12 cellular contexts compared by ENCODE assay signal in the genomic region with DNA sequence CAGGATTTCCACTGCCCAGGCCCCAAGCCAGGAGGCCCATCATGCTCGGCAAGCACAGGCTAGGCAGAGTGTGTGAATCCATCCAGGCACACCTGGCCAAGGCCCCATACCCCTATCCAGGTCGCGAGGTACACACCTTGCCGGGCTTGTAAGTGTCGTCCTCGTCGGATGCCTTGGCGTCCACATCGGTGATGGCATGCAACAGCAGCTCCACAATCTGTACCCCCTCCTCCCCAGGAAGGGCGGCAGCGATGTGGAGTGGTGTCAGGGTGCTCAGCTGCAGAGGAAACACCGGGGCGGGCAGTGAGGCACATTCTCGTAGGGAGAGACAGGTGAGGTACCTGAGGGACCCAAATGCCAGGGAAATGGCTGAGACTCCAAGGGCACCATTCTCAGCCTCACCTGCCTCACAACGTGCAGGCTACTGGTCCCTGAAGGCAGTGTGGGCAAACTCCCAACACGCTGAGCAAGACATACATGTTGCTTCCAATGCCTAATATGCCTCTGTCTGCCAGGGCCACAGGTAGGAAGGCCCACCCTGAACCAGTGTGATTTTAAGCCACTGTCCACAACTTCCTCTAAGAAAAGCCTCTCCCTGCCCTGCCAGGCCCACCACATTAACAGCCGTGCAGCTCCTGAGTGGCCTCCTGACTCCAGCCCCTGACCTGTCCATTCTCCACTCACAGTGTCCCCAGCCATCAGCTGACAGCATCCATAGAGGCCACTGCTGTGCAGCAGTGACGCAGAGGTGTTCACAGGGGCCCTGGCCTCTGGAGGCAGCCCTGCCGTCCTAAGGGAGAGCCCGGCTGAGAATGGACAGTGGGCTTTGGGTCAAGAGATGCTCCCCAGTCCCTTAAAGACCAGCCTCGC. TPM values are rescaled to one million over a fixed set of nuclear protein-coding genes. Genes with fewer than 3 reads are reported as not detected.
DNase-seq lines count a peak whose midpoint lies in the region; ATAC-seq and TF ChIP-seq lines count a peak whose summit lies in the region.
"Had no signal": no experiment of that assay in that cellular context is flagged by ENCODE, and none has a peak within 500 bp of the region (broad histone marks: within the 10 kb centered on the region; RNA-seq: fewer than 3 reads in every experiment).

No MANE protein-coding gene starts in this region.

- no peaks in the 10 kb centered on the region for H3K27me3 ChIP-seq in stomach
- H3K27me3 ChIP-seq: spleen had no signal

- H3K27ac Mint-ChIP-seq in activated CD4-positive, alpha-beta memory T cell treated with anti-CD3 and anti-CD28 coated beads for 36 hours, result no peak overlapping the region
- H3K27ac Mint-ChIP-seq: GM23338 had no signal

- H3K4me1 Mint-ChIP-seq in activated CD4-positive, alpha-beta memory T cell treated with anti-CD3 and anti-CD28 coated beads for 36 hours (ENCODE audit: low read depth), result peaks cover 15% of the 10 kb centered on the region
- H3K4me1 Mint-ChIP-seq: GM23338 had no signal

- H3K36me3 ChIP-seq in stomach, result peaks cover 0 to 35% (median 27%) of the 10 kb centered on the region in 4 donors
- H3K36me3 ChIP-seq: WERI-Rb-1 had no signal

- POLR2A ChIA-PET in activated CD4-positive, alpha-beta memory T cell treated with anti-CD3 and anti-CD28 coated beads for 36 hours (lab: Charles Lee), result no interaction called here

- TF ChIP-seq EP300 in stomach (IDR thresholded peaks at IDR 0.05), result no peak

- H3K36me3 Mint-ChIP-seq in activated CD4-positive, alpha-beta memory T cell treated with anti-CD3 and anti-CD28 coated beads for 36 hours, result peaks cover 5% of the 10 kb centered on the region

- no peak for ATAC-seq in left lobe of liver
- no peak for ATAC-seq in GM18861 (IDR thresholded peaks at IDR 0.05; ENCODE audit: unreplicated experiment)

- H3K9me3 Mint-ChIP-seq in activated CD4-positive, alpha-beta memory T cell treated with anti-CD3 and anti-CD28 coated beads for 36 hours, result no peaks in the 10 kb centered on the region
- H3K9me3 Mint-ChIP-seq: GM23338 had no signal

- intact Hi-C loops in activated CD4-positive, alpha-beta memory T cell treated with anti-CD3 and anti-CD28 coated beads for 36 hours (cut with micrococcal nuclease), result loop anchor here (5.0 to 10.0 kb wide), 3 partner anchors 49 to 329 kb away; a partner anchor contains a TSS
- intact Hi-C loops in stomach (cut with DNase I; ENCODE audit: low total_unique reads), result no loop called here

- no peak overlapping the region for H3K4me3 ChIP-seq in stomach
- H3K4me3 ChIP-seq: GM23338, spleen had no signal

- TF ChIP-seq POLR2A in stomach (IDR thresholded peaks at IDR 0.05), result no peak

- no peak for TF ChIP-seq CTCF in stomach (IDR thresholded peaks at IDR 0.05)

- peak; percentile 59 for DNase-seq in activated effector memory CD4-positive, alpha-beta T cell treated with anti-CD3 and anti-CD28 coated beads, Interleukin-2, amount 50 U/mL, for 16 hours
- no peak for DNase-seq in activated effector memory CD4-positive, alpha-beta T cell treated with Interleukin-2 at 50 U/mL for 16 hours
- peak; percentile 3 for DNase-seq in activated CD4-positive, alpha-beta memory T cell treated with anti-CD3 and anti-CD28 coated beads for 36 hours
- DNase-seq in left lobe of liver (ENCODE audit: low spot score) (peak; percentile 38), stomach (peak; percentile 24), HT-29 (ENCODE audit: low spot score) (no peak), T-helper 9 cell (no peak)

- H3K4me1 ChIP-seq in stomach, result peaks cover 0 to 9% (median 3%) of the 10 kb centered on the region in 4 donors

- H3K27me3 Mint-ChIP-seq in activated CD4-positive, alpha-beta memory T cell treated with anti-CD3 and anti-CD28 coated beads for 36 hours, result no peaks in the 10 kb centered on the region

- no peaks in the 10 kb centered on the region for H3K9me3 ChIP-seq in stomach
- H3K9me3 ChIP-seq: spleen had no signal

- no peak overlapping the region for H3K27ac ChIP-seq in stomach
- H3K27ac ChIP-seq: C4-2B, WERI-Rb-1 had no signal

- 94 to 96% (median 96%) methylated on average over 12 to 21 of the region's 21 CpGs for WGBS in stomach, 5 donors

- CTCF ChIA-PET in activated CD4-positive, alpha-beta memory T cell treated with anti-CD3 and anti-CD28 coated beads for 36 hours (lab: Charles Lee), result interaction anchor here (0.6 to 2.5 kb wide), 5 partner anchors 11 to 328 kb away, joined by 3 to 18 read pairs (median 4); a partner anchor contains a TSS

- H3K4me3 Mint-ChIP-seq in activated CD4-positive, alpha-beta memory T cell treated with anti-CD3 and anti-CD28 coated beads for 36 hours, result no peak overlapping the region
- H3K4me3 Mint-ChIP-seq: GM23338 had no signal

RNA-seq across cellular contexts. Expression of a gene that starts 44.9 kb away (rescaled TPM):
- 10 to 100 TPM; 18.4 to 19.1 TPM for total RNA-seq in activated CD4-positive, alpha-beta memory T cell treated with anti-CD3 and anti-CD28 coated beads for 36 hours
- total RNA-seq in left lobe of liver (13.1 TPM), stomach (10 to 100 TPM in 4 of 5 donors, 1 to 10 TPM in 1; 8.3 to 79.4 (median 20.4) TPM)
- polyA plus RNA-seq in stomach, result 1 to 10 TPM; 3.1 to 8.4 (median 5.8) TPM
- 26.5 and 29.5 TPM in 2 replicates for total RNA-seq in HT-29 (2014; rRNA removed; shearing (Covaris generic))

RNA-seq across cellular contexts. Expression of a gene that starts 47.3 kb away (rescaled TPM):
- total RNA-seq in activated CD4-positive, alpha-beta memory T cell treated with anti-CD3 and anti-CD28 coated beads for 36 hours, result 1 to 10 TPM; 4.1 to 4.2 TPM
- total RNA-seq in left lobe of liver, result 2.0 TPM
- total RNA-seq in stomach, result 10 to 100 TPM in 1 of 5 donors, 1 to 10 TPM in 4; 1.3 to 71.5 (median 2.2) TPM
- 1 to 10 TPM; 2.7 to 7.0 (median 6.7) TPM for polyA plus RNA-seq in stomach
- 10.0 and 10.4 TPM in 2 replicates for total RNA-seq in HT-29 (2014; rRNA removed; shearing (Covaris generic))

RNA-seq across cellular contexts. Expression of a gene that starts 55.4 kb away (rescaled TPM):
- total RNA-seq in activated CD4-positive, alpha-beta memory T cell treated with anti-CD3 and anti-CD28 coated beads for 36 hours, result 10 to 100 TPM; 55.2 to 56.0 TPM
- total RNA-seq in left lobe of liver, result 40.6 TPM
- total RNA-seq in stomach, result 100 to 1,000 TPM in 3 of 5 donors, 10 to 100 TPM in 2; 32.7 to 196 (median 145) TPM
- polyA plus RNA-seq in stomach, result 100 to 1,000 TPM in 2 of 3 donors, 10 to 100 TPM in 1; 93.9 to 136 (median 113) TPM
- total RNA-seq in HT-29 (2014; rRNA removed; shearing (Covaris generic)), result 57.9 and 74.9 TPM in 2 replicates

Comparison
In these comparisons a context has a peak if more than half of its experiments do, and no peak if none do; other contexts are left out.
1. DNase-seq: peak in activated effector memory CD4-positive, alpha-beta T cell treated with anti-CD3 and anti-CD28 coated beads, Interleukin-2, amount 50 U/mL, for 16 hours (single experiment), activated CD4-positive, alpha-beta memory T cell treated with anti-CD3 and anti-CD28 coated beads for 36 hours (single experiment), left lobe of liver (single experiment) and stomach (single experiment); none in activated effector memory CD4-positive, alpha-beta T cell treated with Interleukin-2 at 50 U/mL for 16 hours (single experiment), HT-29 (single experiment) and T-helper 9 cell (single experiment).